Comparison of ENCODE assay signal across 11 cellular contexts in the genomic region with DNA sequence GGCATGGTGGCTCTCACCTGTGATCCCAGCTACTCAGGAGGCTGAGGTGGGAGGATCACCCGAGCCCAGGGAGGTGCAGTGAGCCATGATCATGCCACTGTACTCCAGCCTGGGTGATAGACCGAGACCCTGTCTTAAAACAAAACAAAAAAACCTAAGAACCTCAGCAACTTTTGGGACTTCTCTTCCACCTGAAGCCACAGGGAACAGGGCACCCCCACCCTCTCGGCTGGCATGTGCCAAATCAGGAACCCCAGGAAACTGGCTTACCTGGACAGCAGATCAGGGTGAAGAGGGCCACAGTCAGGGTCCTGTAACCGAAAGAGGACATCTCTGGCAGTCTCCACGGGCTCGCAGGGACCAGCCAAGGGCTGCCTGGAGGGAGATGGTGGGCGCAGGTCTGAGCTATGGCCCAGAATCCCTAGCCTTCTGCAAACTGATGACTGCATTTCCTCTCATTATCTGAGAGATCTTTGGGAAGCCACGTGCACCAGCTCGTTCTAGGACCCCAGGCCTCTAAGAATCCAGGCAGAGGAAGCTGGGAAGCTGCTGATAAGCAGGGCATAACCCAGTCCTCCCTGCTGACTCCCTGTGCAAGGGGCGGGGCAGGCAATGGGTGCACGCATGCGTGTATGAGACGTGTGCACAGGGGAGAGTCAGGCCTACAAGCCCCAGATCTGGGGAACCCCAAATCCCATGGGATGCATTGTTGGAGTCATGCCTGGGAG. TPM values are rescaled to one million over a fixed set of nuclear protein-coding genes. Genes with fewer than 3 reads are reported as not detected.
DNase-seq lines count a peak whose midpoint lies in the region; ATAC-seq and TF ChIP-seq lines count a peak whose summit lies in the region.
"Had no signal": no experiment of that assay in that cellular context is flagged by ENCODE, and none has a peak within 500 bp of the region (broad histone marks: within the 10 kb centered on the region; RNA-seq: fewer than 3 reads in every experiment).

No MANE protein-coding gene starts in this region.

- intact Hi-C loops in heart right ventricle (cut with DNase I) (no loop called here), sigmoid colon (cut with DNase I) (no loop called here)

- H3F3A ChIP-seq in MM.1S (ENCODE audit: insufficient read depth, low read length) = no peaks in the 10 kb centered on the region

- H3K9ac ChIP-seq in MM.1S (ENCODE audit: low read length) = no peak overlapping the region

- CTCF ChIA-PET in T-cell (lab: Charles Lee) = interaction anchor here in 1 of 2 donors (0.5 to 2.1 kb wide), 5 partner anchors 12 to 22 kb away, joined by 3 to 10 read pairs (median 6); partner anchors contain the start of gene ICAM2

- H3K79me2 ChIP-seq in MM.1S (ENCODE audit: low read length) = peaks cover 20% of the 10 kb centered on the region

- DNase-seq in CMK (ENCODE audit: low read depth) (peak; percentile 87), T-cell (peak in 1 of 34 experiments; percentile 19), heart right ventricle (peak; percentile 80 to 90), sigmoid colon (peak; percentile 66), NCI-H1694 (lab: John Stamatoyannopoulos, UW) (no peak), COLO829 (ENCODE audit: low spot score) (no peak), MM.1S (no peak), hypothalamus (lab: John Stamatoyannopoulos, UW) (no peak)
- DNase-seq: hippocampal formation had no signal

- TF ChIP-seq EP300 in sigmoid colon (IDR thresholded peaks at IDR 0.05) = peak in 1 of 4 donors; percentile 48

- H3K9me2 ChIP-seq in MM.1S (replicated peaks; ENCODE audit: insufficient read depth, low read length) = no peaks in the 10 kb centered on the region

- TF ChIP-seq POLR2A in sigmoid colon (IDR thresholded peaks at IDR 0.05) = no peak

- H3K27me3 ChIP-seq in heart right ventricle = peaks cover 0 to 4% (median 0%) of the 10 kb centered on the region in 7 donors
- H3K27me3 ChIP-seq in sigmoid colon = no peaks in the 10 kb centered on the region
- no peaks in the 10 kb centered on the region for H3K27me3 ChIP-seq in MM.1S (replicated peaks; ENCODE audit: insufficient read depth, low read length)
- H3K27me3 ChIP-seq: pancreas had no signal

- H3K4me3 Mint-ChIP-seq in T-cell = no peak overlapping the region

- H4K20me1 ChIP-seq in MM.1S (ENCODE audit: insufficient read depth, low read length) = no peaks in the 10 kb centered on the region

- H3K4me1 Mint-ChIP-seq in T-cell = peaks cover 49 to 65% (median 60%) of the 10 kb centered on the region in 3 donors

- TF ChIP-seq CTCF in heart right ventricle (IDR thresholded peaks at IDR 0.05) (no peak), sigmoid colon (IDR thresholded peaks at IDR 0.05) (no peak), MM.1S (IDR thresholded peaks at IDR 0.05; ENCODE audit: low read length) (no peak)

- H3K4me2 ChIP-seq in MM.1S (ENCODE audit: low read depth, low read length) = no peak overlapping the region

- 48 to 51% methylated on average over 13 of the region's 13 CpGs for WGBS in heart right ventricle, 2 donors
- WGBS in sigmoid colon, 2 donors = 69 to 72% methylated on average over 13 of the region's 13 CpGs

- no peak for ATAC-seq in T-cell (replicated peaks in 1 of 4)
- ATAC-seq in heart right ventricle = peak; percentile 77 to 90 (median 87)

- H3K4me1 ChIP-seq in heart right ventricle (peaks cover 2 to 78% (median 58%) of the 10 kb centered on the region in 9 donors), sigmoid colon (peaks cover 0 to 5% (median 0%) of the 10 kb centered on the region in 4 donors), MM.1S (ENCODE audit: low read length) (no peaks in the 10 kb centered on the region)
- H3K4me1 ChIP-seq: pancreas had no signal

- peak overlapping the region; percentile 74 to 79 for H3K27ac Mint-ChIP-seq in T-cell

- POLR2A ChIA-PET in T-cell (lab: Charles Lee) = no interaction called here

- H3K27ac ChIP-seq in heart right ventricle (peak overlapping the region; percentile 65 to 90 (median 84)), sigmoid colon (peak overlapping the region in 3 of 4 donors; percentile 7 to 57 (median 28)), MM.1S (ENCODE audit: low read length) (no peak overlapping the region)
- H3K27ac ChIP-seq: pancreas had no signal

- H3K27me3 Mint-ChIP-seq in T-cell = no peaks in the 10 kb centered on the region

- no peak overlapping the region for H2AFZ ChIP-seq in MM.1S (ENCODE audit: low read length)

- H3K36me3 Mint-ChIP-seq in T-cell = peaks cover 43% of the 10 kb centered on the region

- no peaks in the 10 kb centered on the region for H3K9me3 Mint-ChIP-seq in T-cell

- H3K36me3 ChIP-seq in heart right ventricle (peaks cover 0 to 39% (median 0%) of the 10 kb centered on the region in 9 donors), sigmoid colon (no peaks in the 10 kb centered on the region), MM.1S (replicated peaks; ENCODE audit: insufficient read depth, low read length) (no peaks in the 10 kb centered on the region)
- H3K36me3 ChIP-seq: pancreas had no signal

- H3K9me3 ChIP-seq in heart right ventricle (no peaks in the 10 kb centered on the region), sigmoid colon (no peaks in the 10 kb centered on the region), MM.1S (replicated peaks; ENCODE audit: insufficient read depth, low read length) (no peaks in the 10 kb centered on the region)
- H3K9me3 ChIP-seq: pancreas had no signal

- H3K4me3 ChIP-seq in heart right ventricle (peak overlapping the region; percentile 18 to 59 (median 45)), sigmoid colon (peak overlapping the region in 1 of 4 donors; percentile 2), MM.1S (ENCODE audit: low read length) (no peak overlapping the region)
- H3K4me3 ChIP-seq: pancreas had no signal

RNA-seq across cellular contexts. Expression of gene PRR29, which starts 8.4 kb away (rescaled TPM):
- 1 to 10 TPM in 3 of 5 donors, under 1 TPM in 2; 0.50 to 1.9 (median 1.1) TPM for total RNA-seq in T-cell
- under 1 TPM in 6 of 10 donors, not detected in 4; 0.21 to 0.44 (median 0.29) TPM for total RNA-seq in heart right ventricle
- under 1 TPM; 0.29 to 0.66 TPM for polyA plus RNA-seq in heart right ventricle
- not detected for total RNA-seq in sigmoid colon
- under 1 TPM in 2 of 3 donors, not detected in 1; 0.22 to 0.60 TPM for polyA plus RNA-seq in sigmoid colon
- total RNA-seq: LHCN-M2 had no signal

RNA-seq across cellular contexts. Expression of gene ICAM2, which starts 13.9 kb away (rescaled TPM):
- total RNA-seq in T-cell (100 to 1,000 TPM in 3 of 5 donors, 10 to 100 TPM in 2; 69.6 to 132 (median 116) TPM), heart right ventricle (10 to 100 TPM; 25.2 to 70.2 (median 32.4) TPM), sigmoid colon (10 to 100 TPM; 27.4 to 59.5 (median 29.9) TPM)
- polyA plus RNA-seq in heart right ventricle (100 to 1,000 TPM in 1 of 2 donors, 10 to 100 TPM in 1; 83.9 to 117 TPM), sigmoid colon (10 to 100 TPM in 1 of 3 donors, 1 to 10 TPM in 2; 6.0 to 31.7 (median 7.4) TPM)

RNA-seq across cellular contexts. Expression of gene SCN4A, which starts 33.8 kb away (rescaled TPM):
- total RNA-seq in T-cell = under 1 TPM in 3 of 5 donors, not detected in 2; 0.13 to 0.18 (median 0.13) TPM
- 1 to 10 TPM in 1 of 10 donors, under 1 TPM in 9; 0.19 to 2.4 (median 0.53) TPM for total RNA-seq in heart right ventricle
- 1 to 10 TPM in 1 of 2 donors, under 1 TPM in 1; 0.33 to 2.9 TPM for polyA plus RNA-seq in heart right ventricle
- total RNA-seq in sigmoid colon = 1 to 10 TPM in 2 of 4 donors, under 1 TPM in 2; 0.68 to 4.2 (median 1.0) TPM
- under 1 TPM in 2 of 3 donors, not detected in 1; 0.23 to 0.52 TPM for polyA plus RNA-seq in sigmoid colon

Comparison
In these comparisons a context has a peak if more than half of its experiments do, and no peak if none do; other contexts are left out.
1. DNase-seq: peak in CMK (single experiment), heart right ventricle (2 of 2) and sigmoid colon (single experiment); none in NCI-H1694 (single experiment), COLO829 (single experiment), MM.1S (single experiment) and hypothalamus (0 of 51).
2. ATAC-seq: peak in heart right ventricle (8 of 8); none in T-cell (0 of 4).